Comparison of ENCODE assay signal across 1 cellular context in the genomic region with DNA sequence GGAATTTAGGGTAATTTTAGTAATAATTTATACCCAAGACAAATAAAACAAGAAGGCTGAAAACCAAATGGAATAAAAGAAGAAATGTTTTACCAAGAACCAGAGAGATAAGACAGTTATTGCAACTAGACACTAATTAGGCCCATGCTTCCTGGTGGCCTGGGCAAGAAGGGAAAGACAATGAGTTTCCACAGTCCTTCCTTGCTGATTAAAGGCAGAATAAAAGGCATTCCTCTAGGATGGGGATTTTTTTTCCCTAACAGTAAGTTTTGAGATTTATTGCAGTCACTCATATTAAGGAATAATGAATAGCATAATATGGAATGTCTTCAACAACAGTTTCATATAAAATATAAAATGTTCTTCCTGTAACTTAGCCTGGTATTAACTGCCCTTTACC.
A peak's percentile ranks its signal among the peaks of the same experiment; 100 is the strongest.
TF ChIP-seq lines count a peak whose summit lies in the region.

No MANE protein-coding gene starts in this region.

TF ChIP-seq in SK-N-SH, 30 proteins besides CTCF, POLR2A, EP300 and RAD21 (continued from another document):
- TF ChIP-seq, protein P1, sequence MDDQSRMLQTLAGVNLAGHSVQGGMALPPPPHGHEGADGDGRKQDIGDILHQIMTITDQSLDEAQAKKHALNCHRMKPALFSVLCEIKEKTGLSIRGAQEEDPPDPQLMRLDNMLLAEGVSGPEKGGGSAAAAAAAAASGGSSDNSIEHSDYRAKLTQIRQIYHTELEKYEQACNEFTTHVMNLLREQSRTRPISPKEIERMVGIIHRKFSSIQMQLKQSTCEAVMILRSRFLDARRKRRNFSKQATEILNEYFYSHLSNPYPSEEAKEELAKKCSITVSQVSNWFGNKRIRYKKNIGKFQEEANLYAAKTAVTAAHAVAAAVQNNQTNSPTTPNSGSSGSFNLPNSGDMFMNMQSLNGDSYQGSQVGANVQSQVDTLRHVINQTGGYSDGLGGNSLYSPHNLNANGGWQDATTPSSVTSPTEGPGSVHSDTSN (IDR thresholded peaks at IDR 0.05) = peak; percentile 34
- TF ChIP-seq, protein P2, sequence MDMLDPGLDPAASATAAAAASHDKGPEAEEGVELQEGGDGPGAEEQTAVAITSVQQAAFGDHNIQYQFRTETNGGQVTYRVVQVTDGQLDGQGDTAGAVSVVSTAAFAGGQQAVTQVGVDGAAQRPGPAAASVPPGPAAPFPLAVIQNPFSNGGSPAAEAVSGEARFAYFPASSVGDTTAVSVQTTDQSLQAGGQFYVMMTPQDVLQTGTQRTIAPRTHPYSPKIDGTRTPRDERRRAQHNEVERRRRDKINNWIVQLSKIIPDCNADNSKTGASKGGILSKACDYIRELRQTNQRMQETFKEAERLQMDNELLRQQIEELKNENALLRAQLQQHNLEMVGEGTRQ (IDR thresholded peaks at IDR 0.05; ENCODE audit: borderline replicate concordance, low read depth, low read length) = no peak
TF ChIP-seq in SK-N-SH: peak in this region for 2.
